13 cellular contexts compared by ENCODE assay signal in the genomic region with DNA sequence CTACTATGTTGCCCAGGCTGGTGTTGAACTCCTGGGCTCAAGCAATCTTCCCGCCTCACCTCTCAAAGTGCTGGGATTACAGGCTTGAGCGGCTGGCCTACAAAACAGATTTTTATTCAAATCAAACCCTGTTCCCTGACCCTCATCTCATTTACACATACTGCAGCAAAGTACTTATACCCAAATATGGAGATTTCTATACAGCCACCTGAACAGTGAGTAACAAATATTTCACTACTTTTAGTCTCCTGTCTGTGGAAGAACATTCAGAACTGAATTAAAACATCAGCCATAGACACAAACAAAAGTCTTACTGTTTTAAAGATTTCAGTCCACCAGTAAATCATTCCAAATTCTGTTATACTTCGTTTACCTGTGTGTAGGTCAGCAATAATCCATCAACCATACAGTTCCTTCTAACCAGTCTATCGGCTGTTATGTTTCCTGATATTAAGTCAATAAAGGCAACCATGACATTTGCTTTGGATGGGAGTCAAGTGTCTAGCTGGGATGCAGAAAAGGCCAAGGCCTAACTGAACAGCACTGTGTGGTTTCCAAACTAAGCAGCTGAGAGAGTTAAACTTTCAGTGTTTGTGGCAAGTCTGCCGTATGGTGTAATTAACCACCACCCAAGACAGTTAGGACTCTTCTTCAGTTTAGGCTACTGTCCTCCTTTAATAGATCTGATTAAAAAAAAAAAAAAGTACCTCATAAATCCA. TPM values are rescaled to one million over a fixed set of nuclear protein-coding genes. Genes with fewer than 3 reads are reported as not detected.
DNase-seq lines count a peak whose midpoint lies in the region; ATAC-seq and TF ChIP-seq lines count a peak whose summit lies in the region.
"Had no signal": no experiment of that assay in that cellular context is flagged by ENCODE, and none has a peak within 500 bp of the region (broad histone marks: within the 10 kb centered on the region; RNA-seq: fewer than 3 reads in every experiment).

No MANE protein-coding gene starts in this region.

- H3K9me3 Mint-ChIP-seq in T-cell = no peaks in the 10 kb centered on the region
- H3K9me3 Mint-ChIP-seq in memory B cell = no peaks in the 10 kb centered on the region

- H3K36me3 Mint-ChIP-seq in T-cell (peaks cover 15% of the 10 kb centered on the region), memory B cell (no peaks in the 10 kb centered on the region)

- no peaks in the 10 kb centered on the region for H3K79me2 ChIP-seq in trophoblast cell (ENCODE audit: control insufficient read depth, insufficient read depth, low read length, poor library complexity)

- H3K36me3 ChIP-seq in aorta (ENCODE audit: control insufficient read depth in 1 of 2, insufficient read depth in 2 of 2, low read length in 1 of 2) (no peaks in the 10 kb centered on the region), trophoblast cell (ENCODE audit: control insufficient read depth in 1 of 2, insufficient read depth in 2 of 2, low read length in 2 of 2) (peaks cover 0 to 2% of the 10 kb centered on the region in 2 experiments)
- H3K36me3 ChIP-seq: gastroesophageal sphincter had no signal

- CTCF ChIA-PET in T-cell (lab: Charles Lee) = interaction anchor here in 1 of 2 donors (2.1 kb wide), 1 partner anchor 26 kb away, joined by 5 read pairs; no protein-coding TSS in a partner anchor

- no peak overlapping the region for H2BK12ac ChIP-seq in trophoblast cell (ENCODE audit: low read length)

- no peak overlapping the region for H3K18ac ChIP-seq in trophoblast cell (ENCODE audit: low read length)

- intact Hi-C loops in aorta (cut with DNase I) = no loop called here

- peak overlapping the region; percentile 89 for H3K27ac Mint-ChIP-seq in T-cell
- H3K27ac Mint-ChIP-seq in memory B cell = peak overlapping the region; percentile 35

- DNase-seq in COLO668 (lab: John Stamatoyannopoulos, UW; ENCODE audit: unreplicated experiment) = peak; percentile 7
- DNase-seq in LNCaP clone FGC (ENCODE audit: low read depth) = peak; percentile 91
- DNase-seq in T-cell = no peak
- DNase-seq in memory B cell (ENCODE audit: low spot score in 2 of 2) = no peak
- DNase-seq in aorta = no peak
- DNase-seq in trophoblast cell = no peak
- no peak for DNase-seq in NCI-H82 treated with DMSO at 0.1 percent for 48 hours (lab: John Stamatoyannopoulos, UW; ENCODE audit: unreplicated experiment)
- DNase-seq: DND-41; NCI-H1930; stimulated activated CD4-positive, alpha-beta T cell treated with anti-CD3 and anti-CD28 coated beads, Interleukin-12 subunit alpha, Interleukin-12 subunit beta, amount 100 ng/mL, for 4 hours had no signal

- H2AK5ac ChIP-seq in trophoblast cell (ENCODE audit: low read length) = no peak overlapping the region

- WGBS in aorta, 2 donors = 45 to 47% methylated on average over 5 of the region's 5 CpGs
- no CpG with 5 or more reads among the region's 5 CpGs for WGBS in trophoblast cell (ENCODE audit: extremely low coverage, insufficient coverage, insufficient read length)

- no peak overlapping the region for H3K9ac ChIP-seq in trophoblast cell (ENCODE audit: low read length)

- ATAC-seq in T-cell (replicated peaks in 1 of 4) (no peak), memory B cell (ENCODE audit: low read depth) (no peak), GM19324 (IDR thresholded peaks at IDR 0.05; ENCODE audit: low FRiP score, unreplicated experiment) (no peak), aorta (ENCODE audit: low FRiP score) (no peak)
- ATAC-seq: gastroesophageal sphincter had no signal

- no peak overlapping the region for H3K23ac ChIP-seq in trophoblast cell (ENCODE audit: low read length)

- H2AFZ ChIP-seq in trophoblast cell (ENCODE audit: insufficient read depth, low read length, poor library complexity) = no peak overlapping the region

- H3K4me1 ChIP-seq in aorta (ENCODE audit: control insufficient read depth in 1 of 2, insufficient read depth in 2 of 2, low read length in 2 of 2) (peaks cover 2 to 6% of the 10 kb centered on the region in 2 donors), trophoblast cell (ENCODE audit: control insufficient read depth in 1 of 2, insufficient read depth in 2 of 2, low read length in 2 of 2) (peaks cover 4 to 13% of the 10 kb centered on the region in 2 experiments)

- no peak overlapping the region for H4K8ac ChIP-seq in trophoblast cell (ENCODE audit: low read depth, low read length)

- no peaks in the 10 kb centered on the region for H3K9me3 ChIP-seq in aorta (ENCODE audit: control insufficient read depth, low read length)
- no peaks in the 10 kb centered on the region for H3K9me3 ChIP-seq in trophoblast cell (ENCODE audit: insufficient read depth, low read depth, low read length)
- H3K9me3 ChIP-seq: gastroesophageal sphincter had no signal

- no peak overlapping the region for H4K12ac ChIP-seq in trophoblast cell (ENCODE audit: low read depth, low read length)

- H3K79me1 ChIP-seq in trophoblast cell (ENCODE audit: low read length) = peaks cover 2% of the 10 kb centered on the region

- H3K27ac ChIP-seq in aorta (ENCODE audit: low read depth in 1 of 2, low read length in 2 of 2) (no peak overlapping the region), trophoblast cell (ENCODE audit: low read depth, low read length) (no peak overlapping the region)
- H3K27ac ChIP-seq: SK-N-MC had no signal

- H3K4me3 ChIP-seq in LNCaP clone FGC (ENCODE audit: low read depth, low read length) (peak overlapping the region; percentile 20; the same call in 1 of the 2 replicates), aorta (ENCODE audit: low read length in 2 of 2) (no peak overlapping the region), trophoblast cell (ENCODE audit: low read depth, low read length) (no peak overlapping the region)
- H3K4me3 ChIP-seq: gastroesophageal sphincter, SK-N-MC had no signal

- no peak overlapping the region for H4K91ac ChIP-seq in trophoblast cell (ENCODE audit: low read depth, low read length)

- H2BK5ac ChIP-seq in trophoblast cell (ENCODE audit: low read depth, low read length, poor library complexity) = no peak overlapping the region

- H3K27me3 ChIP-seq in aorta (ENCODE audit: control insufficient read depth in 1 of 2, insufficient read depth in 2 of 2, low read length in 1 of 2) (no peaks in the 10 kb centered on the region), trophoblast cell (ENCODE audit: insufficient read depth, low read length) (no peaks in the 10 kb centered on the region)
- H3K27me3 ChIP-seq: gastroesophageal sphincter had no signal

- peaks cover 61 to 90% (median 65%) of the 10 kb centered on the region in 3 donors for H3K4me1 Mint-ChIP-seq in T-cell
- peaks cover 7% of the 10 kb centered on the region for H3K4me1 Mint-ChIP-seq in memory B cell

- H3K4me3 Mint-ChIP-seq in T-cell (peak overlapping the region in 2 of 3 donors; percentile 25 to 38), memory B cell (no peak overlapping the region)

- H3K4me2 ChIP-seq in trophoblast cell (ENCODE audit: low read length) = no peak overlapping the region

- TF ChIP-seq CTCF in LNCaP clone FGC (IDR thresholded peaks at IDR 0.05; ENCODE audit: control insufficient read depth, extremely low read depth, insufficient read depth) = no peak

- H3K4ac ChIP-seq in trophoblast cell (ENCODE audit: low read depth, low read length) = no peak overlapping the region

- H3K27me3 Mint-ChIP-seq in T-cell = no peaks in the 10 kb centered on the region
- no peaks in the 10 kb centered on the region for H3K27me3 Mint-ChIP-seq in memory B cell

- no peak overlapping the region for H3K14ac ChIP-seq in trophoblast cell (ENCODE audit: low read length)

- POLR2A ChIA-PET in T-cell (lab: Charles Lee) = no interaction called here

- no peak overlapping the region for H2BK120ac ChIP-seq in trophoblast cell (ENCODE audit: insufficient read depth, low read length, poor library complexity)

RNA-seq across cellular contexts. Expression of a gene that starts 22.3 kb away (rescaled TPM):
- total RNA-seq in T-cell = 100 to 1,000 TPM in 3 of 5 donors, 10 to 100 TPM in 2; 71.2 to 146 (median 112) TPM
- total RNA-seq in aorta = 10 to 100 TPM; 17.8 to 31.0 TPM
- polyA plus RNA-seq in aorta = 1 to 10 TPM; 1.0 to 5.2 TPM
- 16.3 and 17.4 TPM in 2 replicates for polyA plus RNA-seq in trophoblast cell (2013)

Comparison
In these comparisons a context has a peak if more than half of its experiments do, and no peak if none do; other contexts are left out.
1. DNase-seq: peak in COLO668 (single experiment) and LNCaP clone FGC (single experiment); none in T-cell (0 of 34), memory B cell (0 of 2), aorta (0 of 2), trophoblast cell (0 of 2) and NCI-H82 treated with DMSO at 0.1 percent for 48 hours (single experiment).